ENCODE assay signal across 19 cellular contexts in the genomic region with DNA sequence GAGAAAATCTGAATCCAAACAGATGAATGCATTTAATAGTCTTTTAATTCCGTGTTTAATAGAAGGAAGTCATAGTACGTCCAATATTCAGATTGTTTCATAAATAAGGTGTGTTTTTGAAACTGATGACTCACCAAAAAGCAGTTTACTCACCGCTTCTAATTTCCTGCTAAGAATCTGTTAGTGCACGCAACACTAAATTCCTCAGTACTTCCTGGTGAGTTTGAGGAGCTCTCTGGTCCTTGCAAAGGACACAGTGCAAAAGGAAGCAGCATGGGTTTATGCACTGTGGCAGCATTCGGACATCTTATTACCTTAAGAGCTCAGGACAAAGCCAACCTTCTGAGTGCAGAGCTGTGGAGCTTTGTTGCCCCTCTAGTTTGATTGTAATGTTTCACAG. TPM values are rescaled to one million over a fixed set of nuclear protein-coding genes. Genes with fewer than 3 reads are reported as not detected.
A peak's percentile ranks its signal among the peaks of the same experiment; 100 is the strongest.
DNase-seq lines count a peak whose midpoint lies in the region; ATAC-seq and TF ChIP-seq lines count a peak whose summit lies in the region.
"Had no signal": no experiment of that assay in that cellular context is flagged by ENCODE, and none has a peak within 500 bp of the region (broad histone marks: within the 10 kb centered on the region; RNA-seq: fewer than 3 reads in every experiment).

No MANE protein-coding gene starts in this region.

- TF ChIP-seq CTCF in osteocyte (IDR thresholded peaks at IDR 0.05), result no peak
- no peak for TF ChIP-seq CTCF in neural progenitor cell (IDR thresholded peaks at IDR 0.05)

- H3K27ac ChIP-seq in neural progenitor cell, result no peak overlapping the region

- peaks cover 44% of the 10 kb centered on the region for H3K27me3 Mint-ChIP-seq in osteocyte (ENCODE audit: unreplicated experiment)
- H3K27me3 Mint-ChIP-seq in neural progenitor cell (ENCODE audit: insufficient read depth, low read depth), result no peaks in the 10 kb centered on the region

- no peaks in the 10 kb centered on the region for H3K9me3 Mint-ChIP-seq in osteocyte (ENCODE audit: unreplicated experiment)
- no peaks in the 10 kb centered on the region for H3K9me3 Mint-ChIP-seq in neural progenitor cell
- H3K9me3 Mint-ChIP-seq: activated T-helper 17 cell treated with anti-CD3 and anti-CD28 coated beads, Interleukin-2, amount 50 U/mL, for 72 hours; CD4-positive, alpha-beta T cell had no signal

- no peak overlapping the region for H2AFZ ChIP-seq in neural progenitor cell (replicated peaks)

- H3F3A ChIP-seq in neural progenitor cell (ENCODE audit: low read depth), result no peaks in the 10 kb centered on the region

- H3K27ac Mint-ChIP-seq in osteocyte (ENCODE audit: unreplicated experiment) (no peak overlapping the region), neural progenitor cell (no peak overlapping the region)
- H3K27ac Mint-ChIP-seq: activated T-helper 17 cell treated with anti-CD3 and anti-CD28 coated beads, Interleukin-2, amount 50 U/mL, for 72 hours; CD4-positive, alpha-beta T cell had no signal

- peak; percentile 43 for DNase-seq in EH (ENCODE audit: low read depth)
- DNase-seq in NOMO-1 (lab: John Stamatoyannopoulos, UW; ENCODE audit: unreplicated experiment in 2 of 2), result peak; percentile 24 to 51
- DNase-seq in dermis blood vessel endothelial cell, result peak; percentile 81
- peak; percentile 30 for DNase-seq in osteocyte (ENCODE audit: extremely low spot score, unreplicated experiment)
- no peak for DNase-seq in RPMI8226
- DNase-seq in NCI-H1105 (lab: John Stamatoyannopoulos, UW), result no peak
- no peak for DNase-seq in neural progenitor cell (ENCODE audit: low spot score)
- DNase-seq: activated CD4-positive, alpha-beta T cell treated with anti-CD3 and anti-CD28 coated beads for 1 hour; CD4-positive, alpha-beta T cell; GOT3; Karpas-422; left ventricle myocardium superior; NCI-H2171 treated with DMSO at 0.1 percent for 48 hours; stimulated activated naive CD4-positive, alpha-beta T cell treated with Interleukin-2 at 50 U/mL for 16 hours had no signal

- H3K4me1 ChIP-seq in neural progenitor cell, result peaks cover 7% of the 10 kb centered on the region

- H3K4me3 Mint-ChIP-seq in osteocyte (ENCODE audit: unreplicated experiment), result no peak overlapping the region
- no peak overlapping the region for H3K4me3 Mint-ChIP-seq in neural progenitor cell
- H3K4me3 Mint-ChIP-seq: activated T-helper 17 cell treated with anti-CD3 and anti-CD28 coated beads, Interleukin-2, amount 50 U/mL, for 72 hours; CD4-positive, alpha-beta T cell had no signal

- H3K4me2 ChIP-seq in neural progenitor cell, result no peak overlapping the region

- H3K27me3 ChIP-seq in neural progenitor cell, result no peaks in the 10 kb centered on the region

- no peak overlapping the region for H3K4me3 ChIP-seq in neural progenitor cell

- H3K79me2 ChIP-seq in neural progenitor cell (ENCODE audit: low read depth), result no peaks in the 10 kb centered on the region

- no peak for ATAC-seq in GM18519 (IDR thresholded peaks at IDR 0.05; ENCODE audit: low FRiP score, unreplicated experiment)
- ATAC-seq: activated T-helper 17 cell treated with anti-CD3 and anti-CD28 coated beads, Interleukin-2, amount 50 U/mL, for 72 hours; left ventricle myocardium superior; Right ventricle myocardium inferior had no signal

- H4K20me1 ChIP-seq in neural progenitor cell (ENCODE audit: low read depth), result no peaks in the 10 kb centered on the region

- H3K36me3 Mint-ChIP-seq in osteocyte (ENCODE audit: unreplicated experiment) (peaks cover 2% of the 10 kb centered on the region), neural progenitor cell (no peaks in the 10 kb centered on the region)

- peaks cover 13% of the 10 kb centered on the region for H3K4me1 Mint-ChIP-seq in osteocyte (ENCODE audit: unreplicated experiment)
- peaks cover 3% of the 10 kb centered on the region for H3K4me1 Mint-ChIP-seq in neural progenitor cell
- H3K4me1 Mint-ChIP-seq: activated T-helper 17 cell treated with anti-CD3 and anti-CD28 coated beads, Interleukin-2, amount 50 U/mL, for 72 hours had no signal

- H3K36me3 ChIP-seq in neural progenitor cell, result no peaks in the 10 kb centered on the region

- H3K9me3 ChIP-seq in neural progenitor cell (ENCODE audit: low read depth), result no peaks in the 10 kb centered on the region

- no peak overlapping the region for H3K9ac ChIP-seq in neural progenitor cell

RNA-seq across cellular contexts. Expression of a gene that starts 2.3 kb away (rescaled TPM):
- total RNA-seq in dermis blood vessel endothelial cell, result under 0.01 TPM in 1 of 2 replicates, not detected in the other
- total RNA-seq in osteocyte, result not detected in 2 replicates
- total RNA-seq in neural progenitor cell (ENCODE audit: low replicate concordance), result not detected in 2 replicates
- total RNA-seq: activated T-helper 17 cell treated with anti-CD3 and anti-CD28 coated beads, Interleukin-2, amount 50 U/mL, for 72 hours; CD4-positive, alpha-beta T cell; chondrocyte; left ventricle myocardium superior; osteoblast; Right ventricle myocardium inferior had no signal

Comparison
In these comparisons a context has a peak if more than half of its experiments do, and no peak if none do; other contexts are left out.
1. DNase-seq: peak in EH (single experiment), NOMO-1 (2 of 2), dermis blood vessel endothelial cell (single experiment) and osteocyte (single experiment); none in RPMI8226 (single experiment), NCI-H1105 (single experiment) and neural progenitor cell (single experiment).